9 cellular contexts compared by ENCODE assay signal in the genomic region with DNA sequence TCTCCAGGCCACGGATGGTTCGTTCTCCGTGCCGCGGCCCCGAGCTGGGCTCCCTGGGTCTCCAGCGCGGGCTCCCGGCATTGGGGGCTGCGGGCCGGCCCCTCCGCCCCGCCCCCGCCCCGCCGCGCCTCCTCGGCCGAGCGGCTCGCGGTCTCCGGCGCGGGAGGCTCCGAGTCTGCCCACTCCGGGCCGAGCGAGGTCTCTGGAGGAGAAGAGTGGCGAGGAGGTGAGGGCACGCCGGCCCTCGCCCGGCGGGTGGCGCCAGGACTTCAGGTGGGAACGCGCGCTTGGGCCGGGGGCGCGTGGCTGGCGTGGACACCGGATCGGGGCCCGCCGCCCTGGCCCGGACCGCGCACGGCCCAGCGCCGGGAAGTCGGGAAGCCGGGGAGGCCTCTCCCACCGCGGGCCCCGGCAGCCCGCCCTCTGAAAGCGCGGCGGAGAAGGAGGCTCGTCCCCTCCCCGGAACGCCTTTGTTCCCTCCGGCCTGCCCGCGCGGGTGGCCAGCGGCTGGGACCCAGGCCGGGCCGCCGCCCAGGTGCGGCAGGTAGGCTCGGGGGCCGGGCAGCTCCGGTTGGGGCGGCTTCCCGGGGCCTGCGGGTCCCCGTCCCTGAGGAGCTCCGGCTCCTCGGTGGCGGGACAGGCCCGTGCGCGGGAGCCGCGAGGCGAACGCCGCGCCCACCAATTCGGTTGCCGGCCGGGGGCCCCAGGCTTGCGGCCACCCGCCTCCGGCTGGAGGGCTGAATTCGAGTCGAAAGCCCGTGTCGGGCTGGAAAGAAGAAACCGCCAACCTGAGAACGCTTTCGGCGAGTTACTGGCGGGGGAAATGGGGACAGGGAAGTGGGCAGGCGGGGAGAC. TPM values are rescaled to one million over a fixed set of nuclear protein-coding genes. Genes with fewer than 3 reads are reported as not detected.
DNase-seq lines count a peak whose midpoint lies in the region; TF ChIP-seq lines count a peak whose summit lies in the region.
"Had no signal": no experiment of that assay in that cellular context is flagged by ENCODE, and none has a peak within 500 bp of the region (broad histone marks: within the 10 kb centered on the region; RNA-seq: fewer than 3 reads in every experiment).

No MANE protein-coding gene starts in this region.

- H3K4me1 ChIP-seq in endodermal cell (ENCODE audit: control insufficient read depth, insufficient read depth, low read length) (peaks cover 5% of the 10 kb centered on the region), tibial nerve (peaks cover 0 to 20% (median 5%) of the 10 kb centered on the region in 4 donors)

- peak overlapping the region; percentile 71 for H3K27ac ChIP-seq in WERI-Rb-1
- peak overlapping the region; percentile 79 for H3K27ac ChIP-seq in endodermal cell (ENCODE audit: low read depth, low read length)
- peak overlapping the region; percentile 86 to 98 (median 95) for H3K27ac ChIP-seq in tibial nerve
- H3K27ac ChIP-seq: KMS-11 had no signal

- CTCF ChIA-PET in HEK293T (lab: Yijun Ruan, JAX) = no interaction called here

- H3K27me3 Mint-ChIP-seq in CD14-positive monocyte (ENCODE audit: low read depth in 3 of 3) = peaks cover 2 to 3% (median 2%) of the 10 kb centered on the region in 3 donors
- H3K27me3 Mint-ChIP-seq in endodermal cell (ENCODE audit: insufficient read depth) = peaks cover 3% of the 10 kb centered on the region

- H3K4me3 ChIP-seq in WERI-Rb-1 (ENCODE audit: low read depth, low read length) (peak overlapping the region; percentile 81), endodermal cell (ENCODE audit: low read length) (peak overlapping the region; percentile 79), tibial nerve (peak overlapping the region; percentile 56 to 72 (median 70))

- 4 to 8% methylated on average over 41 to 109 of the region's 109 CpGs for WGBS in endodermal cell (ENCODE audit: insufficient coverage in 1 of 2, insufficient read length in 1 of 2), 2 experiments
- WGBS in tibial nerve, 2 donors = 4 to 7% methylated on average over 36 to 48 of the region's 109 CpGs

- no peaks in the 10 kb centered on the region for H3K36me3 ChIP-seq in WERI-Rb-1
- H3K36me3 ChIP-seq in endodermal cell (ENCODE audit: control insufficient read depth, insufficient read depth, low read length) = peaks cover 29% of the 10 kb centered on the region
- H3K36me3 ChIP-seq in tibial nerve = no peaks in the 10 kb centered on the region

- peaks cover 47% of the 10 kb centered on the region for H3K4me1 Mint-ChIP-seq in CD14-positive monocyte
- H3K4me1 Mint-ChIP-seq in endodermal cell = peaks cover 26% of the 10 kb centered on the region

- no peaks in the 10 kb centered on the region for H3K9me3 ChIP-seq in WERI-Rb-1 (ENCODE audit: severe bottlenecking)
- H3K9me3 ChIP-seq in endodermal cell (ENCODE audit: control insufficient read depth, low read length) = no peaks in the 10 kb centered on the region
- no peaks in the 10 kb centered on the region for H3K9me3 ChIP-seq in tibial nerve

- H3K27me3 ChIP-seq in WERI-Rb-1 (ENCODE audit: insufficient read depth, low read depth, severe bottlenecking) = no peaks in the 10 kb centered on the region
- H3K27me3 ChIP-seq in endodermal cell (ENCODE audit: control insufficient read depth, insufficient read depth, low read length, poor library complexity, severe bottlenecking) = no peaks in the 10 kb centered on the region
- no peaks in the 10 kb centered on the region for H3K27me3 ChIP-seq in tibial nerve

- H3K27ac Mint-ChIP-seq in CD14-positive monocyte = peak overlapping the region; percentile 86 to 97 (median 95)
- peak overlapping the region; percentile 86 for H3K27ac Mint-ChIP-seq in endodermal cell

- H3K9me3 Mint-ChIP-seq in CD14-positive monocyte (peaks cover 0 to 2% (median 0%) of the 10 kb centered on the region in 7 donors), endodermal cell (no peaks in the 10 kb centered on the region)

- intact Hi-C loops in CD14-positive monocyte (cut with micrococcal nuclease) = loop anchor here (2.0 to 10.0 kb wide), 6 partner anchors 33 to 131 kb away; no protein-coding TSS in a partner anchor

- TF ChIP-seq POLR2A in tibial nerve (IDR thresholded peaks at IDR 0.05) = no peak

- TF ChIP-seq CTCF in CD14-positive monocyte (IDR thresholded peaks at IDR 0.05) (peak; percentile 18), WERI-Rb-1 (IDR thresholded peaks at IDR 0.05; ENCODE audit: low read depth, low read length) (0 out of 2 replicates have a peak, but pooled peaks have one; percentile 23), endodermal cell (conservative IDR thresholded peaks at IDR 0.05) (no peak), tibial nerve (IDR thresholded peaks at IDR 0.05) (no peak)

- POLR2A ChIA-PET in HEK293T (lab: Yijun Ruan, JAX) = no interaction called here

- DNase-seq in CD14-positive monocyte (ENCODE audit: low spot score) (peak; percentile 58), HEK293T (ENCODE audit: extremely low spot score) (peak; percentile 22), WERI-Rb-1 (peak; percentile 47), endodermal cell (peak; percentile 80), midbrain (lab: John Stamatoyannopoulos, UW) (peak; percentile 32), tibial nerve (ENCODE audit: low spot score in 2 of 2) (no peak), mucosa of gallbladder (ENCODE audit: low spot score) (no peak), GOT3 (lab: John Stamatoyannopoulos, UW) (no peak)

- H3K36me3 Mint-ChIP-seq in CD14-positive monocyte (peaks cover 5 to 14% of the 10 kb centered on the region in 2 donors), endodermal cell (ENCODE audit: low read depth) (peaks cover 22% of the 10 kb centered on the region)

- peak overlapping the region; percentile 47 for H3K9ac ChIP-seq in endodermal cell (ENCODE audit: extremely low read depth, low read length, poor library complexity, severe bottlenecking)
- H3K9ac ChIP-seq: KMS-11 had no signal

- peak overlapping the region; percentile 89 to 92 for H3K4me3 Mint-ChIP-seq in CD14-positive monocyte
- H3K4me3 Mint-ChIP-seq in endodermal cell = peak overlapping the region; percentile 76

- no peak for TF ChIP-seq EP300 in tibial nerve (IDR thresholded peaks at IDR 0.05)

TF ChIP-seq in HEK293T, 16 proteins besides CTCF, POLR2A, EP300 and RAD21:
- no peak for TF ChIP-seq SUZ12 (IDR thresholded peaks at IDR 0.05)
- no peak for TF ChIP-seq NFRKB (IDR thresholded peaks at IDR 0.05)
- no peak for TF ChIP-seq SP1 (IDR thresholded peaks at IDR 0.05)
- no peak for TF ChIP-seq FOXM1 (IDR thresholded peaks at IDR 0.05; ENCODE audit: borderline replicate concordance)
- no peak for TF ChIP-seq L3MBTL2 (conservative IDR thresholded peaks at IDR 0.05)
- TF ChIP-seq FOXK2 (IDR thresholded peaks at IDR 0.05) = no peak
- no peak for TF ChIP-seq HDGF (IDR thresholded peaks at IDR 0.05; ENCODE audit: borderline replicate concordance)
- no peak for TF ChIP-seq TARDBP (IDR thresholded peaks at IDR 0.05)

RNA-seq across cellular contexts. Expression of a gene that starts 1.1 kb away (rescaled TPM):
- polyA plus RNA-seq in CD14-positive monocyte = 10 to 100 TPM; 14.1 to 17.7 TPM
- total RNA-seq in endodermal cell (10 to 100 TPM; 10.5 to 18.0 TPM), tibial nerve (10 to 100 TPM in 2 of 4 donors, 1 to 10 TPM in 2; 7.1 to 10.7 (median 9.2) TPM), mucosa of gallbladder (27.1 TPM)
- polyA plus RNA-seq in endodermal cell (2013, experiment 1 of 2) = 31.3 TPM
- polyA plus RNA-seq in endodermal cell (2013, experiment 2 of 2) = 31.5 TPM

Comparison
In these comparisons a context has a peak if more than half of its experiments do, and no peak if none do; other contexts are left out.
1. DNase-seq: peak in CD14-positive monocyte (single experiment), HEK293T (single experiment), WERI-Rb-1 (single experiment), endodermal cell (single experiment) and midbrain (single experiment); none in tibial nerve (0 of 2), mucosa of gallbladder (single experiment) and GOT3 (single experiment).
2. CTCF ChIP-seq: peak in CD14-positive monocyte (single experiment) and WERI-Rb-1 (single experiment); none in endodermal cell (single experiment) and tibial nerve (0 of 5).
3. Peak in every context shown above with its lines, with median percentiles within 50 percentile points of each other: H3K27ac ChIP-seq and H3K4me3 ChIP-seq.